Comparison of ENCODE assay signal across 2 cellular contexts in genomic region chr7:47371733-47372368, GRCh38.
TF ChIP-seq lines count a peak whose summit lies in the region.

No MANE protein-coding gene starts in this region.

TF ChIP-seq in liver, 16 proteins besides CTCF, POLR2A, EP300 and RAD21:
- TF ChIP-seq RXRA (IDR thresholded peaks at IDR 0.05) (no peak), REST (IDR thresholded peaks at IDR 0.05) (no peak), YY1 (IDR thresholded peaks at IDR 0.05) (no peak), HNF4A (conservative IDR thresholded peaks at IDR 0.05) (peak in 1 of 2 donors; percentile 19), SP1 (IDR thresholded peaks at IDR 0.05) (peak; percentile 16), GABPA (IDR thresholded peaks at IDR 0.05 in 1 of 2, conservative IDR thresholded peaks at IDR 0.05 in 1 of 2) (no peak), EGR1 (IDR thresholded peaks at IDR 0.05; ENCODE audit: low read depth in 2 of 2) (peak; percentile 83 to 90)

TF ChIP-seq in HepG2, 621 proteins besides CTCF, POLR2A, EP300 and RAD21:
- TF ChIP-seq FLYWCH1 (CRISPR knock-in tag; IDR thresholded peaks at IDR 0.05) (no peak), SNRNP70 (IDR thresholded peaks at IDR 0.05; ENCODE audit: low read depth, low read length) (no peak), THAP11 (CRISPR knock-in tag; IDR thresholded peaks at IDR 0.05) (no peak), ZNF878 (CRISPR knock-in tag; IDR thresholded peaks at IDR 0.05) (no peak), SCMH1 (CRISPR knock-in tag; IDR thresholded peaks at IDR 0.05; ENCODE audit: borderline replicate concordance) (no peak), ZNF777 (CRISPR knock-in tag; IDR thresholded peaks at IDR 0.05) (no peak), NFATC3 (CRISPR knock-in tag; IDR thresholded peaks at IDR 0.05) (no peak), JUN (CRISPR knock-in tag; IDR thresholded peaks at IDR 0.05) (no peak), ZNF496 (CRISPR knock-in tag; IDR thresholded peaks at IDR 0.05; ENCODE audit: insufficient replicate concordance) (no peak), ZNF17 (CRISPR knock-in tag; IDR thresholded peaks at IDR 0.05) (no peak), IRF1 (CRISPR knock-in tag; IDR thresholded peaks at IDR 0.05; ENCODE audit: low read depth) (no peak), ZNF614 (CRISPR knock-in tag; IDR thresholded peaks at IDR 0.05; ENCODE audit: borderline replicate concordance) (no peak), ZBTB46 (CRISPR knock-in tag; IDR thresholded peaks at IDR 0.05; ENCODE audit: borderline replicate concordance) (no peak), ZNF782 (CRISPR knock-in tag; IDR thresholded peaks at IDR 0.05; ENCODE audit: borderline replicate concordance) (no peak)
TF ChIP-seq in HepG2: peak in this region for 0.
